In the genomic region with DNA sequence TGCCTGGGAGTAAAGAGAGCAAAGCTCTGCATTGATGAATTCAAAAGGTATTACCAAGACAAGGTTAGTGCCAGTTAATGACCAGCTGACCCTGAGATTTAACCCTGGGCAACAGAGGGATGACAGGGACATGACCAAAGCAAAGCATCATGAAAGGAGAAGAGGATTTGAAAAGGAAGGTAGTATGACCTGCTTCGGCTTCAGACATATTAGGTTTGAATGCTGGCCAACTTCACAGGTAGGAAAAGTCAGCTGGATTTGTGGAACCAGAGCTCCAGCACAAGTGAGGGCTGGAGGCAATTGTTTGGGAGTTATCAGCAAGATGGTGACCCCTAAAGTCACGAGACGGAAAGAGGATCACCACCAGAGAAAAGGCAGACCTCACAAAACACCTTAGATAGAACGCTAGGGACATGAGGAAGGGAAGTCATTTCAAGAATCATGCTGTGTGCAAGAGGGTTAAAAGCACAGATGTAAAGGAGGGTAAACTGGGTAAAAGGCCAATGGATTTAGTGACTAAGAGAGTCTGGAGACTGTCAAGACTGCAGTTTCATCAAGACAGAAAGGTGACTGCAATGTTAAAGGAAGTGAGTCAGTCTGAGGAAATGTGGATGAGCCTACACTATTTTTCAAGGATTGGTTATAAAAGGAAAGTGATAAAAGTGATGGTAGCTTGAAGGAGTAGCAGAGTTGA, we compare ENCODE assay signal across 11 cellular contexts. TPM values are rescaled to one million over a fixed set of nuclear protein-coding genes. Genes with fewer than 3 reads are reported as not detected.
DNase-seq lines count a peak whose midpoint lies in the region; ATAC-seq and TF ChIP-seq lines count a peak whose summit lies in the region.
"Had no signal": no experiment of that assay in that cellular context is flagged by ENCODE, and none has a peak within 500 bp of the region (broad histone marks: within the 10 kb centered on the region; RNA-seq: fewer than 3 reads in every experiment).

No MANE protein-coding gene starts in this region.

- peak; percentile 45 for ATAC-seq in GM18858 (IDR thresholded peaks at IDR 0.05; ENCODE audit: unreplicated experiment)
- peak; percentile 53 for ATAC-seq in HG03460 (IDR thresholded peaks at IDR 0.05; ENCODE audit: unreplicated experiment)
- ATAC-seq in HG02571 (IDR thresholded peaks at IDR 0.05; ENCODE audit: unreplicated experiment), result no peak
- ATAC-seq: K562 had no signal

- H3K4me3 ChIP-seq in cardiac fibroblast (replicated peaks in 1 of 2; ENCODE audit: low read depth in 2 of 2, low read length in 2 of 2) (no peak overlapping the region), skeletal muscle cell (ENCODE audit: low read depth, low read length) (no peak overlapping the region), MG63 (no peak overlapping the region)
- H3K4me3 ChIP-seq: K562, right lobe of liver had no signal

- no peaks in the 10 kb centered on the region; the same call in none of the 2 replicates for H3K36me3 ChIP-seq in MG63
- H3K36me3 ChIP-seq: right lobe of liver had no signal

- H3K9me3 ChIP-seq in MG63, result no peaks in the 10 kb centered on the region
- H3K9me3 ChIP-seq: right lobe of liver had no signal

- H3K27me3 ChIP-seq in MG63, result no peaks in the 10 kb centered on the region
- H3K27me3 ChIP-seq: right lobe of liver had no signal

- peak; percentile 93 to 98 for DNase-seq in cardiac fibroblast (ENCODE audit: low read depth in 2 of 2)
- peak; percentile 94 for DNase-seq in skeletal muscle cell (ENCODE audit: low read depth)
- DNase-seq in NCI-H748 treated with DMSO at 0.1 percent for 48 hours (lab: John Stamatoyannopoulos, UW), result no peak
- DNase-seq in activated effector memory CD4-positive, alpha-beta T cell treated with Interleukin-2 at 50 U/mL for 16 hours, result no peak
- no peak for DNase-seq in MG63
- DNase-seq: activated naive CD8-positive, alpha-beta T cell treated with anti-CD3 and anti-CD28 coated beads, Interleukin-2, amount 10 ng/mL, durations not matched to agents 7 days and 5 days; right lobe of liver had no signal

- no peak for TF ChIP-seq CTCF in cardiac fibroblast (IDR thresholded peaks at IDR 0.05; ENCODE audit: low read depth, low read length)

RNA-seq across cellular contexts. Expression of a gene that starts 45.6 kb away (rescaled TPM):
- 1.3 and 4.2 TPM in 2 replicates for total RNA-seq in MG63 (2014; rRNA removed; shearing (Covaris generic); ENCODE audit: low replicate concordance)

Comparison
In these comparisons a context has a peak if more than half of its experiments do, and no peak if none do; other contexts are left out.
1. DNase-seq: peak in cardiac fibroblast (2 of 2) and skeletal muscle cell (single experiment); none in NCI-H748 treated with DMSO at 0.1 percent for 48 hours (single experiment), activated effector memory CD4-positive, alpha-beta T cell treated with Interleukin-2 at 50 U/mL for 16 hours (single experiment) and MG63 (single experiment).